Comparison of ENCODE assay signal across 19 cellular contexts in genomic region chr5:38069360-38069759, GRCh38.
A peak's percentile ranks its signal among the peaks of the same experiment; 100 is the strongest.
DNase-seq lines count a peak whose midpoint lies in the region; ATAC-seq, FAIRE-seq and TF ChIP-seq lines count a peak whose summit lies in the region.
"Had no signal": no experiment of that assay in that cellular context is flagged by ENCODE, and none has a peak within 500 bp of the region (broad histone marks: within the 10 kb centered on the region; RNA-seq: fewer than 3 reads in every experiment).

No MANE protein-coding gene starts in this region.

- H3K9me3 ChIP-seq in GM23248 (ENCODE audit: low read depth) (no peaks in the 10 kb centered on the region), ovary (no peaks in the 10 kb centered on the region)
- H3K9me3 ChIP-seq: prostate gland had no signal

- H3K4me1 ChIP-seq in GM23248 (ENCODE audit: insufficient read depth) (no peaks in the 10 kb centered on the region), ovary (ENCODE audit: insufficient read depth) (peaks cover 15% of the 10 kb centered on the region)
- H3K4me1 ChIP-seq: prostate gland had no signal

- no peaks in the 10 kb centered on the region for H3K79me2 ChIP-seq in GM23248 (ENCODE audit: insufficient read depth)

- H3K27me3 ChIP-seq in GM23248 (replicated peaks; ENCODE audit: insufficient read depth): peaks cover 11% of the 10 kb centered on the region; the same call in 1 of the 2 replicates
- H3K27me3 ChIP-seq in ovary: no peaks in the 10 kb centered on the region

- H3K9me2 ChIP-seq in GM23248 (ENCODE audit: insufficient read depth): no peaks in the 10 kb centered on the region

- no peak for ATAC-seq in GM19395 (IDR thresholded peaks at IDR 0.05; ENCODE audit: unreplicated experiment)
- ATAC-seq in GM21515 (IDR thresholded peaks at IDR 0.05; ENCODE audit: unreplicated experiment): no peak
- ATAC-seq: activated naive CD4-positive, alpha-beta T cell treated with anti-CD3 and anti-CD28 coated beads, Interleukin-2, amount 50 U/mL, for 72 hours; activated T-cell treated with anti-CD3 and anti-CD28 coated beads, Interleukin-2, amount 50 U/mL, for 4 hours had no signal

- H3K27ac ChIP-seq in GM23248: no peak overlapping the region
- H3K27ac ChIP-seq in ovary: peak overlapping the region in 1 of 2 donors; percentile 21
- H3K27ac ChIP-seq: prostate gland had no signal

- WGBS in GM23248 (ENCODE audit: low coverage in 1 of 2, low lambda C conversion rate in 2 of 2, missing lambda C conversion rate in 2 of 2), 2 experiments: 44 to 45% methylated on average over 3 of the region's 3 CpGs
- WGBS in ovary, 3 donors: 12 to 34% (median 20%) methylated on average over 3 of the region's 3 CpGs

- TF ChIP-seq CTCF in epithelial cell of proximal tubule (conservative IDR thresholded peaks at IDR 0.05; ENCODE audit: low read depth, low read length) (no peak), ovary (IDR thresholded peaks at IDR 0.05) (peak in 1 of 3 donors; percentile 20)

- no peak overlapping the region for H3K4me3 ChIP-seq in GM23248
- no peak overlapping the region for H3K4me3 ChIP-seq in epithelial cell of proximal tubule (ENCODE audit: low read depth, low read length)
- H3K4me3 ChIP-seq in ovary: no peak overlapping the region
- H3K4me3 ChIP-seq: prostate gland had no signal

- no peak overlapping the region for H3K9ac ChIP-seq in GM23248

- TF ChIP-seq EP300 in ovary (IDR thresholded peaks at IDR 0.05): no peak

- H3F3A ChIP-seq in GM23248 (ENCODE audit: insufficient read depth): no peaks in the 10 kb centered on the region

- in situ Hi-C loops in GM23248 (cut with MboI): no loop called here
- in situ Hi-C loops in ACHN (cut with HindIII; ENCODE audit: low pct_ligation_motif_present, low pct_unique_long_range_greater_than_20kb, low sequenced_read_pairs): no loop called here

- no peak overlapping the region for H2AFZ ChIP-seq in GM23248

- no peaks in the 10 kb centered on the region for H4K20me1 ChIP-seq in GM23248 (ENCODE audit: insufficient read depth)

- DNase-seq in GM23248 (peak; percentile 3), RCC 7860 (ENCODE audit: low spot score) (peak; percentile 49), epithelial cell of proximal tubule (ENCODE audit: low read depth) (peak; percentile 16), ovary (peak; percentile 19 to 45 (median 33)), GDM1 (lab: John Stamatoyannopoulos, UW) (no peak), ACHN (no peak)
- DNase-seq: activated CD4-positive, alpha-beta T cell treated with anti-CD3 and anti-CD28 coated beads, Interleukin-2, amount 50 U/mL, for 4 hours; activated T-cell treated with anti-CD3 and anti-CD28 coated beads, Interleukin-2, amount 50 U/mL, for 4 hours; dermis blood vessel endothelial cell; mesendoderm; NCI-H1436; SHP77 treated with DMSO at 0.1 percent for 48 hours; stimulated activated CD8-positive, alpha-beta memory T cell treated with anti-CD3 and anti-CD28 coated beads, Interleukin-4, amount 100 ng/mL, for 48 hours; T-helper 1 cell had no signal

- TF ChIP-seq POLR2A in ovary (IDR thresholded peaks at IDR 0.05): no peak

- H3K36me3 ChIP-seq in GM23248 (ENCODE audit: low read depth): no peaks in the 10 kb centered on the region
- H3K36me3 ChIP-seq in ovary: no peaks in the 10 kb centered on the region
- H3K36me3 ChIP-seq: prostate gland had no signal

- peak; percentile 70 for FAIRE-seq in RCC 7860 (lab: Jason Lieb, UNC)
- FAIRE-seq: GM12891 had no signal

- no peak overlapping the region for H3K4me2 ChIP-seq in GM23248 (ENCODE audit: unreplicated experiment)

- intact Hi-C loops in ovary (cut with DNase I): no loop called here

Comparison
In these comparisons a context has a peak if more than half of its experiments do, and no peak if none do; other contexts are left out.
1. DNase-seq: peak in GM23248 (single experiment), RCC 7860 (single experiment), epithelial cell of proximal tubule (single experiment) and ovary (5 of 5); none in GDM1 (single experiment) and ACHN (single experiment).